Comparison of ENCODE assay signal across 1 cellular context in the genomic region with DNA sequence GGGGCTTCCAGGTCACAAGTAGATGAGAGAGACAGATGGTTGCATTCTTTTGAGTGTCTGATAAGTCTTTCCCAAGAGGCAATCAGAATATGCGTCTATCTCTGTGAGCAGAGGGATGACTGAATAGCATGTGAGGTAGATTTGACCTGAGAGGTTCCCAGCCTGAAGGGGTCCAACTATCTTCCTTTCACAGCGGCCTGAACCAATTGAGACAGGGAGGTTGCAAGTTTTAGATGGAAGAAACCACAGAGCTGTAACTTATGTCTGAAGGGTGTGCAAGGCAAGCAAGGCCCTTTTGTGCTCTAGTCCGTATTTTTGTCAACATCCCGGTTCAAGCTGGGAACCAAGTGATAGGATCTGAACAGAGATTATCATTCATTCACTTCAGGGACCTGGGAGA.
A peak's percentile ranks its signal among the peaks of the same experiment; 100 is the strongest.
TF ChIP-seq lines count a peak whose summit lies in the region.

No MANE protein-coding gene starts in this region.

TF ChIP-seq in K562, 482 proteins besides CTCF, POLR2A, EP300 and RAD21 (continued from another document and continues in another):
- TF ChIP-seq, protein P1, sequence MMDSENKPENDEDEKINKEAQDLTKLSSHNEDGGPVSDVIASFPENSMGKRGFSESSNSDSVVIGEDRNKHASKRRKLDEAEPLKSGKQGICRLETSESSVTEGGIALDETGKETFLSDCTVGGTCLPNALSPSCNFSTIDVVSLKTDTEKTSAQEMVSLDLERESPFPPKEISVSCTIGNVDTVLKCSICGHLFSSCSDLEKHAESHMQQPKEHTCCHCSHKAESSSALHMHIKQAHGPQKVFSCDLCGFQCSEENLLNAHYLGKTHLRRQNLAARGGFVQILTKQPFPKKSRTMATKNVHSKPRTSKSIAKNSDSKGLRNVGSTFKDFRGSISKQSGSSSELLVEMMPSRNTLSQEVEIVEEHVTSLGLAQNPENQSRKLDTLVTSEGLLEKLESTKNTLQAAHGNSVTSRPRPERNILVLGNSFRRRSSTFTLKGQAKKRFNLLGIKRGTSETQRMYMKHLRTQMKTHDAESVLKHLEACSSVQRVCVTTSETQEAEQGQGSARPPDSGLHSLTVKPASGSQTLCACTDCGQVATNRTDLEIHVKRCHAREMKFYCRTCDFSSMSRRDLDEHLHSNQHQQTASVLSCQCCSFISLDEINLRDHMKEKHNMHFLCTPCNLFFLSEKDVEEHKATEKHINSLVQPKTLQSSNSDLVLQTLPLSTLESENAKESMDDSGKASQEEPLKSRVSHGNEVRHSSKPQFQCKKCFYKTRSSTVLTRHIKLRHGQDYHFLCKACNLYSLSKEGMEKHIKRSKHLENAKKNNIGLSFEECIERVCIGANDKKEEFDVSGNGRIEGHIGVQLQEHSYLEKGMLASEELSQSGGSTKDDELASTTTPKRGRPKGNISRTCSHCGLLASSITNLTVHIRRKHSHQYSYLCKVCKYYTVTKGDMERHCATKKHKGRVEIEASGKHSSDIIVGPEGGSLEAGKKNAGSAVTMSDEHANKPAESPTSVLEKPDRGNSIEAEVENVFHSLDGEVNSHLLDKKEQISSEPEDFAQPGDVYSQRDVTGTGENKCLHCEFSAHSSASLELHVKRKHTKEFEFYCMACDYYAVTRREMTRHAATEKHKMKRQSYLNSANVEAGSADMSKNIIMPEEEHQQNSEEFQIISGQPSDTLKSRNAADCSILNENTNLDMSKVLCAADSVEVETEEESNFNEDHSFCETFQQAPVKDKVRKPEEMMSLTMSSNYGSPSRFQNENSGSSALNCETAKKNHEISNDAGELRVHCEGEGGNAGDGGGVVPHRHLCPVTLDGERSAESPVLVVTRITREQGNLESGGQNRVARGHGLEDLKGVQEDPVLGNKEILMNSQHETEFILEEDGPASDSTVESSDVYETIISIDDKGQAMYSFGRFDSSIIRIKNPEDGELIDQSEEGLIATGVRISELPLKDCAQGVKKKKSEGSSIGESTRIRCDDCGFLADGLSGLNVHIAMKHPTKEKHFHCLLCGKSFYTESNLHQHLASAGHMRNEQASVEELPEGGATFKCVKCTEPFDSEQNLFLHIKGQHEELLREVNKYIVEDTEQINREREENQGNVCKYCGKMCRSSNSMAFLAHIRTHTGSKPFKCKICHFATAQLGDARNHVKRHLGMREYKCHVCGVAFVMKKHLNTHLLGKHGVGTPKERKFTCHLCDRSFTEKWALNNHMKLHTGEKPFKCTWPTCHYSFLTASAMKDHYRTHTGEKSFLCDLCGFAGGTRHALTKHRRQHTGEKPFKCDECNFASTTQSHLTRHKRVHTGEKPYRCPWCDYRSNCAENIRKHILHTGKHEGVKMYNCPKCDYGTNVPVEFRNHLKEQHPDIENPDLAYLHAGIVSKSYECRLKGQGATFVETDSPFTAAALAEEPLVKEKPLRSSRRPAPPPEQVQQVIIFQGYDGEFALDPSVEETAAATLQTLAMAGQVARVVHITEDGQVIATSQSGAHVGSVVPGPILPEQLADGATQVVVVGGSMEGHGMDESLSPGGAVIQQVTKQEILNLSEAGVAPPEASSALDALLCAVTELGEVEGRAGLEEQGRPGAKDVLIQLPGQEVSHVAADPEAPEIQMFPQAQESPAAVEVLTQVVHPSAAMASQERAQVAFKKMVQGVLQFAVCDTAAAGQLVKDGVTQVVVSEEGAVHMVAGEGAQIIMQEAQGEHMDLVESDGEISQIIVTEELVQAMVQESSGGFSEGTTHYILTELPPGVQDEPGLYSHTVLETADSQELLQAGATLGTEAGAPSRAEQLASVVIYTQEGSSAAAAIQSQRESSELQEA (IDR thresholded peaks at IDR 0.05; ENCODE audit: low read depth): no peak
- TF ChIP-seq MEIS2 (IDR thresholded peaks at IDR 0.05; ENCODE audit: partially characterized antibody) (peak; percentile 48), TCF3 (CRISPR knock-in tag; IDR thresholded peaks at IDR 0.05) (peak; percentile 82), TEAD4 (IDR thresholded peaks at IDR 0.05; ENCODE audit: low read length) (peak; percentile 82), TEAD4 (CRISPR knock-in tag; IDR thresholded peaks at IDR 0.05; ENCODE audit: borderline replicate concordance) (no peak), TSC22D4 (tag; IDR thresholded peaks at IDR 0.05) (no peak), STAT5A (IDR thresholded peaks at IDR 0.05; ENCODE audit: borderline replicate concordance, low read length) (peak; percentile 23; the same call in 1 of the 2 replicates), ATF7 (IDR thresholded peaks at IDR 0.05) (peak; percentile 89), SIN3B (IDR thresholded peaks at IDR 0.05; ENCODE audit: low read depth) (no peak), ZKSCAN1 (IDR thresholded peaks at IDR 0.05; ENCODE audit: low read depth, low read length) (no peak), EZH2 (IDR thresholded peaks at IDR 0.05; ENCODE audit: borderline replicate concordance, low read depth, low read length) (no peak), ZFX (CRISPR knock-in tag; IDR thresholded peaks at IDR 0.05) (no peak), FOXP1 (CRISPR knock-in tag; IDR thresholded peaks at IDR 0.05) (0 out of 2 replicates have a peak, but pooled peaks have one; percentile 15), RCOR1 (IDR thresholded peaks at IDR 0.05; ENCODE audit: borderline replicate concordance in 1 of 2, low read depth in 2 of 2, low read length in 2 of 2) (peak in 1 of 2 experiments; percentile 66; a peak in 1 of 4 replicates), CBFA2T3 (IDR thresholded peaks at IDR 0.05) (peak; percentile 91), TOE1 (IDR thresholded peaks at IDR 0.05; ENCODE audit: borderline replicate concordance) (no peak), TOE1 (CRISPR knock-in tag; IDR thresholded peaks at IDR 0.05; ENCODE audit: borderline replicate concordance, low read depth) (no peak), ZBTB17 (CRISPR knock-in tag; IDR thresholded peaks at IDR 0.05) (no peak), TAL1 (IDR thresholded peaks at IDR 0.05) (peak; percentile 75; the same call in 1 of the 2 replicates), CC2D1A (IDR thresholded peaks at IDR 0.05) (no peak), ZNF644 (tag; IDR thresholded peaks at IDR 0.05; ENCODE audit: low read depth) (no peak), JUNB (CRISPR knock-in tag; conservative IDR thresholded peaks at IDR 0.05) (no peak), ZNF282 (CRISPR knock-in tag; IDR thresholded peaks at IDR 0.05) (no peak), ZFP1 (CRISPR knock-in tag; IDR thresholded peaks at IDR 0.05) (no peak), ZNF175 (CRISPR knock-in tag; IDR thresholded peaks at IDR 0.05; ENCODE audit: low read depth) (no peak), EHMT2 (IDR thresholded peaks at IDR 0.05) (0 out of 2 replicates have a peak, but pooled peaks have one; percentile 28)
- TF ChIP-seq, protein P2, sequence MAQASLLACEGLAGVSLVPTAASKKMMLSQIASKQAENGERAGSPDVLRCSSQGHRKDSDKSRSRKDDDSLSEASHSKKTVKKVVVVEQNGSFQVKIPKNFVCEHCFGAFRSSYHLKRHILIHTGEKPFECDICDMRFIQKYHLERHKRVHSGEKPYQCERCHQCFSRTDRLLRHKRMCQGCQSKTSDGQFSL (CRISPR knock-in tag; IDR thresholded peaks at IDR 0.05): no peak
- TF ChIP-seq, protein P2 (tag; IDR thresholded peaks at IDR 0.05): no peak
- TF ChIP-seq, protein P3, sequence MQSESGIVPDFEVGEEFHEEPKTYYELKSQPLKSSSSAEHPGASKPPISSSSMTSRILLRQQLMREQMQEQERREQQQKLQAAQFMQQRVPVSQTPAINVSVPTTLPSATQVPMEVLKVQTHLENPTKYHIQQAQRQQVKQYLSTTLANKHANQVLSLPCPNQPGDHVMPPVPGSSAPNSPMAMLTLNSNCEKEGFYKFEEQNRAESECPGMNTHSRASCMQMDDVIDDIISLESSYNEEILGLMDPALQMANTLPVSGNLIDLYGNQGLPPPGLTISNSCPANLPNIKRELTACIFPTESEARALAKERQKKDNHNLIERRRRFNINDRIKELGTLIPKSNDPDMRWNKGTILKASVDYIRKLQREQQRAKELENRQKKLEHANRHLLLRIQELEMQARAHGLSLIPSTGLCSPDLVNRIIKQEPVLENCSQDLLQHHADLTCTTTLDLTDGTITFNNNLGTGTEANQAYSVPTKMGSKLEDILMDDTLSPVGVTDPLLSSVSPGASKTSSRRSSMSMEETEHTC (IDR thresholded peaks at IDR 0.05): peak; percentile 40; the same call in 1 of the 2 replicates
- TF ChIP-seq, protein P4, sequence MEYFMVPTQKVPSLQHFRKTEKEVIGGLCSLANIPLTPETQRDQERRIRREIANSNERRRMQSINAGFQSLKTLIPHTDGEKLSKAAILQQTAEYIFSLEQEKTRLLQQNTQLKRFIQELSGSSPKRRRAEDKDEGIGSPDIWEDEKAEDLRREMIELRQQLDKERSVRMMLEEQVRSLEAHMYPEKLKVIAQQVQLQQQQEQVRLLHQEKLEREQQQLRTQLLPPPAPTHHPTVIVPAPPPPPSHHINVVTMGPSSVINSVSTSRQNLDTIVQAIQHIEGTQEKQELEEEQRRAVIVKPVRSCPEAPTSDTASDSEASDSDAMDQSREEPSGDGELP (CRISPR knock-in tag; IDR thresholded peaks at IDR 0.05; ENCODE audit: borderline replicate concordance): no peak
- TF ChIP-seq, protein P5, sequence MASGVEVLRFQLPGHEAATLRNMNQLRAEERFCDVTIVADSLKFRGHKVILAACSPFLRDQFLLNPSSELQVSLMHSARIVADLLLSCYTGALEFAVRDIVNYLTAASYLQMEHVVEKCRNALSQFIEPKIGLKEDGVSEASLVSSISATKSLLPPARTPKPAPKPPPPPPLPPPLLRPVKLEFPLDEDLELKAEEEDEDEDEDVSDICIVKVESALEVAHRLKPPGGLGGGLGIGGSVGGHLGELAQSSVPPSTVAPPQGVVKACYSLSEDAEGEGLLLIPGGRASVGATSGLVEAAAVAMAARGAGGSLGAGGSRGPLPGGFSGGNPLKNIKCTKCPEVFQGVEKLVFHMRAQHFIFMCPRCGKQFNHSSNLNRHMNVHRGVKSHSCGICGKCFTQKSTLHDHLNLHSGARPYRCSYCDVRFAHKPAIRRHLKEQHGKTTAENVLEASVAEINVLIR (CRISPR knock-in tag; IDR thresholded peaks at IDR 0.05): no peak
- TF ChIP-seq, protein P6, sequence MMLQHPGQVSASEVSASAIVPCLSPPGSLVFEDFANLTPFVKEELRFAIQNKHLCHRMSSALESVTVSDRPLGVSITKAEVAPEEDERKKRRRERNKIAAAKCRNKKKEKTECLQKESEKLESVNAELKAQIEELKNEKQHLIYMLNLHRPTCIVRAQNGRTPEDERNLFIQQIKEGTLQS (IDR thresholded peaks at IDR 0.05): peak; percentile 13; the same call in 1 of the 2 replicates
- TF ChIP-seq, protein P6 (CRISPR knock-in tag; conservative IDR thresholded peaks at IDR 0.05): no peak
- TF ChIP-seq, protein P7, sequence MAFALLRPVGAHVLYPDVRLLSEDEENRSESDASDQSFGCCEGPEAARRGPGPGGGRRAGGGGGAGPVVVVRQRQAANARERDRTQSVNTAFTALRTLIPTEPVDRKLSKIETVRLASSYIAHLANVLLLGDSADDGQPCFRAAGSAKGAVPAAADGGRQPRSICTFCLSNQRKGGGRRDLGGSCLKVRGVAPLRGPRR (CRISPR knock-in tag; IDR thresholded peaks at IDR 0.05): no peak
- TF ChIP-seq, protein P8, sequence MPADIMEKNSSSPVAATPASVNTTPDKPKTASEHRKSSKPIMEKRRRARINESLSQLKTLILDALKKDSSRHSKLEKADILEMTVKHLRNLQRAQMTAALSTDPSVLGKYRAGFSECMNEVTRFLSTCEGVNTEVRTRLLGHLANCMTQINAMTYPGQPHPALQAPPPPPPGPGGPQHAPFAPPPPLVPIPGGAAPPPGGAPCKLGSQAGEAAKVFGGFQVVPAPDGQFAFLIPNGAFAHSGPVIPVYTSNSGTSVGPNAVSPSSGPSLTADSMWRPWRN (IDR thresholded peaks at IDR 0.05; ENCODE audit: low read depth): no peak
